ENCODE assay signal across 14 cellular contexts in genomic region chr2:149768320-149768799, GRCh38.
DNase-seq lines count a peak whose midpoint lies in the region; ATAC-seq and TF ChIP-seq lines count a peak whose summit lies in the region.
"Had no signal": no experiment of that assay in that cellular context is flagged by ENCODE, and none has a peak within 500 bp of the region (broad histone marks: within the 10 kb centered on the region; RNA-seq: fewer than 3 reads in every experiment).

No MANE protein-coding gene starts in this region.

- H3K4ac ChIP-seq in mesendoderm (ENCODE audit: low read depth, low read length) = no peak overlapping the region

- no peak overlapping the region for H3K4me2 ChIP-seq in mesendoderm (ENCODE audit: low read length)

- H3K9ac ChIP-seq in mesendoderm (ENCODE audit: low read length) = no peak overlapping the region

- no peak for ATAC-seq in HG03469 (IDR thresholded peaks at IDR 0.05; ENCODE audit: unreplicated experiment)
- ATAC-seq in HG03095 (IDR thresholded peaks at IDR 0.05; ENCODE audit: unreplicated experiment) = no peak
- ATAC-seq: natural killer cell treated with Interleukin-12 subunit alpha and Interleukin-12 subunit beta and Interleukin-15 and Interleukin-18, amount 100 ng/mL, for 72 hours had no signal

- H2BK120ac ChIP-seq in mesendoderm (ENCODE audit: low read depth, low read length) = no peak overlapping the region

- POLR2A ChIA-PET in BJ (lab: Charles Lee) = interaction anchor here (0.9 kb wide), 1 partner anchor 181 kb away, joined by 3 read pairs; no protein-coding TSS in a partner anchor

- H4K8ac ChIP-seq in mesendoderm (ENCODE audit: low read depth, low read length) = no peak overlapping the region

- H3K79me1 ChIP-seq in mesendoderm (ENCODE audit: low read length) = no peaks in the 10 kb centered on the region

- H3K56ac ChIP-seq in mesendoderm (ENCODE audit: low read length) = no peak overlapping the region

- H3K79me2 ChIP-seq in mesendoderm (ENCODE audit: control insufficient read depth, insufficient read depth, low read length) = no peaks in the 10 kb centered on the region

- H3K27me3 ChIP-seq in BJ (ENCODE audit: control insufficient read depth, insufficient read depth, low read length) (no peaks in the 10 kb centered on the region), mesendoderm (ENCODE audit: insufficient read depth, low read length, poor library complexity) (no peaks in the 10 kb centered on the region)

- H4K5ac ChIP-seq in mesendoderm (ENCODE audit: low read length) = no peak overlapping the region

- no peaks in the 10 kb centered on the region for H3K4me1 ChIP-seq in mesendoderm (ENCODE audit: control insufficient read depth, low read depth, low read length)

- H3K27ac ChIP-seq in mesendoderm (ENCODE audit: low read depth, low read length) = no peak overlapping the region
- H3K27ac ChIP-seq: C4-2B had no signal

- no CpG with 5 or more reads among the region's 1 CpG for WGBS in mesendoderm (ENCODE audit: extremely low coverage, insufficient coverage, low lambda C conversion rate)

- DNase-seq in BJ (ENCODE audit: low read depth) = peak; percentile 84
- peak; percentile 9 for DNase-seq in LHCN-M2 (ENCODE audit: low read depth)
- DNase-seq in amniotic epithelial cell (ENCODE audit: low read depth) = peak; percentile 12
- peak; percentile 42 for DNase-seq in mesendoderm
- no peak for DNase-seq in DMS114 treated with DMSO at 0.1 percent for 48 hours (lab: John Stamatoyannopoulos, UW; ENCODE audit: unreplicated experiment)
- DNase-seq in GM19240 (ENCODE audit: insufficient read length, low spot score) = no peak
- DNase-seq: activated effector memory CD4-positive, alpha-beta T cell treated with Interleukin-2 at 50 U/mL for 16 hours; dorsolateral prefrontal cortex; RPMI8226; stimulated activated CD4-positive, alpha-beta T cell treated with anti-CD3 and anti-CD28 coated beads, Interleukin-2, amount 100 ng/mL, for 48 hours had no signal

- H3K36me3 ChIP-seq in BJ (ENCODE audit: control insufficient read depth, insufficient read depth, low read length) (no peaks in the 10 kb centered on the region), mesendoderm (ENCODE audit: control insufficient read depth, insufficient read depth, low read length) (no peaks in the 10 kb centered on the region)

- H3K23ac ChIP-seq in mesendoderm (ENCODE audit: low read length) = no peak overlapping the region

- H2BK15ac ChIP-seq in mesendoderm (replicated peaks; ENCODE audit: low read depth) = peak overlapping the region; percentile 36

- CTCF ChIA-PET in BJ (lab: Yijun Ruan, JAX) = no interaction called here

- TF ChIP-seq CTCF in BJ (IDR thresholded peaks at IDR 0.05; ENCODE audit: insufficient read depth, low read depth, low read length) = no peak

- no peak overlapping the region for H3K18ac ChIP-seq in mesendoderm (ENCODE audit: low read length)

- no peak overlapping the region for H2BK5ac ChIP-seq in mesendoderm (ENCODE audit: low read length)

- no peak overlapping the region for H2AK5ac ChIP-seq in mesendoderm (ENCODE audit: low read length)

- H3K4me3 ChIP-seq in BJ (ENCODE audit: low read depth, low read length) = no peak overlapping the region
- H3K4me3 ChIP-seq in mesendoderm (ENCODE audit: low read length) = no peak overlapping the region

Comparison
In these comparisons a context has a peak if more than half of its experiments do, and no peak if none do; other contexts are left out.
1. DNase-seq: peak in BJ (single experiment), LHCN-M2 (single experiment), amniotic epithelial cell (single experiment) and mesendoderm (single experiment); none in DMS114 treated with DMSO at 0.1 percent for 48 hours (single experiment) and GM19240 (single experiment).